8 cellular contexts compared by ENCODE assay signal in the genomic region with DNA sequence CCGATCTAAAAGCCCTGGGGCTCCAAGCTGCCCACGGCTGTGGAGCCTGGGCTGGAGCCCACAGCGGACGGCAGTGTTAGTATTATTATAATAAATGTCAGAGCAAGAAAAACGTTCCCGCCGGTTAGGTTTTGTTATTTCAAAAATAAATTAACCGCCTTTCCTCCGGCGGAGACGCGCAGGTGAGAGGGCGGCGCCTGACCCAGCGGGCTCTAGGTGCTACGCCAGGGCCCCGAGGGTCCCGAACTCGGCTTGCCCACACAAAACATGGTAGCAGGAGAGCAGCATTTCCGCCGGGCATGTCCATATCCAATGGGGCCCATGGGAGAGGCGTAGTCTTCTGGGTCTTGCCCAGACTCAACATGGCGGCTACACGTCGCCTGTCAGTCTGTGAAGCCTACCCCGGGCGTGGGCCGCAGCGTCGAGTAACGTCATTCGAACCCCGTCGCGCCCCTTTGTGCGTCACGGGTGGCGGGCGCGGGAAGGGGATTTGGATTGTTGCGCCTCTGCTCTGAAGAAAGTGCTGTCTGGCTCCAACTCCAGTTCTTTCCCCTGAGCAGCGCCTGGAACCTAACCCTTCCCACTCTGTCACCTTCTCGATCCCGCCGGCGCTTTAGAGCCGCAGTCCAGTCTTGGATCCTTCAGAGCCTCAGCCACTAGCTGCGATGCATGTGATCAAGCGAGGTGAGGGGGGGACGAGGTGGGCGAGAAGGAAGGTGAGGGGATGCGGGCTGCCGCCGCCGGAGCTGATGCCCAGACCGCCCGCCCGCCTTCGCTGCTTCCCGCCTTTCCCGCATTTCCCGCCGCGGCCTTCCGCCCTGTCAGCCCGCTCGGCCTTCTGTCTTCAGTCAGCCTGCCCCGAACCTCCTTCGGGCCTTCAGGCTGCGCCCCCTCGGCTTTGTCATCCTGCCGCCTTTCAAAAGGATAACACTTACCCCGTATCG. TPM values are rescaled to one million over a fixed set of nuclear protein-coding genes. Genes with fewer than 3 reads are reported as not detected.
DNase-seq lines count a peak whose midpoint lies in the region; ATAC-seq and TF ChIP-seq lines count a peak whose summit lies in the region.

Gene RRM1, plus strand, starts transcription at position 452 of the 944 bp plus-strand sequence. Its CDS starts 214 bp downstream, at position 666.

- H3K27ac ChIP-seq in CD8-positive, alpha-beta memory T cell (ENCODE audit: low read depth, low read length) = peak within 1 kb of the TSS; percentile 92
- peak within 1 kb of the TSS; percentile 87 to 96 for H3K27ac ChIP-seq in lung (ENCODE audit: low read depth in 1 of 2, low read length in 1 of 2)

- CTCF ChIA-PET in CD8-positive, alpha-beta memory T cell (lab: Charles Lee) = interaction anchor here (1.0 to 1.4 kb wide), 3 partner anchors 22 to 253 kb away, joined by 3 to 4 read pairs (median 3); partner anchors contain the start of gene STIM1

- H3K27me3 ChIP-seq in CD8-positive, alpha-beta memory T cell (ENCODE audit: insufficient read depth, low read length, poor library complexity, severe bottlenecking) = no peaks in the 10 kb centered on the region
- no peaks in the 10 kb centered on the region for H3K27me3 ChIP-seq in lung (ENCODE audit: control insufficient read depth, insufficient read depth)

- H3K27me3 Mint-ChIP-seq in CD8-positive, alpha-beta memory T cell = peaks cover 0 to 3% of the 10 kb centered on the region in 2 donors

- POLR2A ChIA-PET in CD8-positive, alpha-beta memory T cell (lab: Charles Lee) = interaction anchor here (1.0 to 1.2 kb wide), 2 partner anchors 240 to 255 kb away, joined by 3 read pairs; no protein-coding TSS in a partner anchor

- TF ChIP-seq CTCF in lung (IDR thresholded peaks at IDR 0.05; ENCODE audit: control extremely low read depth, extremely low read depth) = no peak

- H3K9me3 Mint-ChIP-seq in CD8-positive, alpha-beta memory T cell = no peaks in the 10 kb centered on the region

- peaks cover 72% of the 10 kb centered on the region for H3K4me1 ChIP-seq in CD8-positive, alpha-beta memory T cell (ENCODE audit: insufficient read depth, low read length)
- H3K4me1 ChIP-seq in lung (ENCODE audit: control insufficient read depth in 2 of 2, insufficient read depth in 2 of 2, low read length in 2 of 2) = peaks cover 0 to 8% of the 10 kb centered on the region in 2 donors

- H3K27ac Mint-ChIP-seq in CD8-positive, alpha-beta memory T cell = peak within 1 kb of the TSS; percentile 97 to 100 (median 98)

- peaks cover 68 to 87% (median 87%) of the 10 kb centered on the region in 3 donors for H3K4me1 Mint-ChIP-seq in CD8-positive, alpha-beta memory T cell

- peak within 1 kb of the TSS; percentile 95 to 99 (median 97) for H3K4me3 Mint-ChIP-seq in CD8-positive, alpha-beta memory T cell

- no peaks in the 10 kb centered on the region for H3K9me3 ChIP-seq in CD8-positive, alpha-beta memory T cell (ENCODE audit: low read length)
- H3K9me3 ChIP-seq in lung (ENCODE audit: control insufficient read depth in 2 of 2, insufficient read depth in 1 of 2, low read length in 1 of 2) = no peaks in the 10 kb centered on the region

- DNase-seq in CD8-positive, alpha-beta memory T cell = peak; percentile 88 to 94 (median 93)
- peak; percentile 76 for DNase-seq in HS-5 (ENCODE audit: low read depth)
- peak; percentile 84 for DNase-seq in NK-92 treated with Interleukin-12 subunit alpha and Interleukin-12 subunit beta, amount 100 ng/mL, for 24 hours (lab: John Stamatoyannopoulos, UW)
- peak; percentile 98 for DNase-seq in activated CD8-positive, alpha-beta memory T cell treated with anti-CD3 and anti-CD28 coated beads for 24 hours
- DNase-seq in effector CD8-positive, alpha-beta T cell (lab: John Stamatoyannopoulos, UW) = peak; percentile 91
- peak; percentile 95 for DNase-seq in lung (ENCODE audit: low spot score)
- peak; percentile 85 to 88 (median 85) for DNase-seq in stimulated activated CD4-positive, alpha-beta T cell treated with anti-CD3 and anti-CD28 coated beads, TNF-alpha, amount 100 ng/mL, for 4 hours (ENCODE audit: low read depth in 3 of 3)

- H3K4me3 ChIP-seq in CD8-positive, alpha-beta memory T cell (ENCODE audit: low read length) = peak within 1 kb of the TSS; percentile 97
- peak within 1 kb of the TSS; percentile 75 for H3K4me3 ChIP-seq in lung

- peaks cover 4% of the 10 kb centered on the region for H3K36me3 ChIP-seq in CD8-positive, alpha-beta memory T cell (ENCODE audit: insufficient read depth, low read length)
- peaks cover 0 to 4% of the 10 kb centered on the region in 2 donors for H3K36me3 ChIP-seq in lung (ENCODE audit: control insufficient read depth in 2 of 2, insufficient read depth in 2 of 2, low read length in 2 of 2)

- peaks cover 8 to 32% (median 13%) of the 10 kb centered on the region in 3 donors for H3K36me3 Mint-ChIP-seq in CD8-positive, alpha-beta memory T cell

- peak; percentile 87 for ATAC-seq in GM19468 (IDR thresholded peaks at IDR 0.05; ENCODE audit: extremely low read depth, unreplicated experiment)
- peak; percentile 98 for ATAC-seq in lung (ENCODE audit: insufficient read depth, low FRiP score)

- 0 to 1% methylated on average over 71 to 74 of the region's 74 CpGs for WGBS in lung, 2 donors

RNA-seq across cellular contexts. Expression of gene RRM1, which starts in this region (rescaled TPM):
- total RNA-seq in CD8-positive, alpha-beta memory T cell = 100 to 1,000 TPM; 198 to 211 TPM
- 34.1 TPM for polyA plus RNA-seq in CD8-positive, alpha-beta memory T cell
- 10 to 100 TPM; 35.9 to 46.5 TPM for total RNA-seq in lung
- polyA plus RNA-seq in lung = 10 to 100 TPM in 1 of 2 donors, 1 to 10 TPM in 1; 9.4 to 15.7 TPM

Comparison
In these comparisons a context has a peak if more than half of its experiments do, and no peak if none do; other contexts are left out.
1. Peak in every context shown above with its lines: DNase-seq, ATAC-seq, H3K4me3 ChIP-seq and H3K27ac ChIP-seq.
2. RNA of gene RRM1 (total RNA-seq): 198 to 211 TPM in CD8-positive, alpha-beta memory T cell; 35.9 to 46.5 TPM in lung; every median in the first group is over 4 times any median in the second.